In the genomic region with DNA sequence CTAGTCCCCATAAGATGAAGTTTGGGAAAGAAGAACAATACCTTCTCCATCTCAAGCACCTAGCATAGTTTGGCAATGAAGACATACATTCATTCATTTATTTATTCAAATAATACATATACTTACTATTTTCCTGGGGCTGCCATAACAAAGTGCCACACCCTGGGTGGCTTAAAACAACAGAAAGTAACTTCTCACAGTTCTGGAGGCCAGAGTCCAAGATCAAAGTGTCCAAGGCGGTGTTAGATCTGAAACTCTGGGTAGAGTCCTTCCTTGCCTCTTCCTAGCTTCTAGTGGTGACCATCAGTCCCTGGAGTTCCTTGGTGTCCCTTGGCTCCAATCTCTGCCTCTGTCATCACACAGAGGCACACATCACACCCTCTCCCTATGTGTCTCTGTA, we compare ENCODE assay signal across 28 cellular contexts.
"Had no signal": no experiment of that assay in that cellular context is flagged by ENCODE, and none has a peak within 500 bp of the region (broad histone marks: within the 10 kb centered on the region; RNA-seq: fewer than 3 reads in every experiment).

No MANE protein-coding gene starts in this region.

- H3K27me3 ChIP-seq: testis, thyroid gland, upper lobe of left lung, uterus, vagina had no signal

- H3K4me1 Mint-ChIP-seq: stimulated activated effector memory CD8-positive, alpha-beta T cell treated with anti-CD3 and anti-CD28 coated beads, Interleukin-12 subunit alpha, Interleukin-12 subunit beta, amount 100 ng/mL, for 72 hours; stimulated activated naive CD8-positive, alpha-beta T cell treated with anti-CD3 and anti-CD28 coated beads, Interleukin-15, amount 100 ng/mL, for 72 hours had no signal

- H3K9me3 Mint-ChIP-seq: stimulated activated effector memory CD8-positive, alpha-beta T cell treated with anti-CD3 and anti-CD28 coated beads, Interleukin-12 subunit alpha, Interleukin-12 subunit beta, amount 100 ng/mL, for 72 hours; stimulated activated naive CD8-positive, alpha-beta T cell treated with anti-CD3 and anti-CD28 coated beads, Interleukin-15, amount 100 ng/mL, for 72 hours; stimulated activated naive CD8-positive, alpha-beta T cell treated with anti-CD3 and anti-CD28 coated beads, Interleukin-15, Interleukin-2, amounts not matched to agents 100 ng/mL and 50 ng/mL, for 24 hours had no signal

- H3K27ac ChIP-seq: stomach, suprapubic skin, testis, thoracic aorta, thyroid gland, tibial artery, tibial nerve, transverse colon, upper lobe of left lung, upper lobe of right lung, uterus, vagina had no signal

- H3K36me3 ChIP-seq: stomach, suprapubic skin, thoracic aorta, thyroid gland, tibial artery, tibial nerve, transverse colon, upper lobe of left lung, upper lobe of right lung, uterus, vagina had no signal

- H3K4me3 ChIP-seq: stomach, suprapubic skin, testis, thoracic aorta, thyroid gland, tibial artery, tibial nerve, transverse colon, upper lobe of left lung, upper lobe of right lung, uterus, vagina had no signal

- H3K4me3 Mint-ChIP-seq: stimulated activated effector memory CD8-positive, alpha-beta T cell treated with anti-CD3 and anti-CD28 coated beads, Interleukin-12 subunit alpha, Interleukin-12 subunit beta, amount 100 ng/mL, for 72 hours; stimulated activated memory B cell treated with anti-CD40 and anti-IgM and Interleukin-4, amounts not matched to agents 10 μg/mL and 1 μg/mL and 100 μg/mL, for 72 hours; stimulated activated naive B cell treated with anti-CD40 and anti-IgM and Interleukin-4, amounts not matched to agents 10 μg/mL and 1 μg/mL and 100 μg/mL, for 72 hours; stimulated activated naive CD8-positive, alpha-beta T cell treated with anti-CD3 and anti-CD28 coated beads, Interleukin-15, amount 100 ng/mL, for 72 hours; stimulated activated naive CD8-positive, alpha-beta T cell treated with anti-CD3 and anti-CD28 coated beads, Interleukin-15, Interleukin-2, amounts not matched to agents 100 ng/mL and 50 ng/mL, for 24 hours had no signal

- H3K36me3 Mint-ChIP-seq: stimulated activated effector memory CD8-positive, alpha-beta T cell treated with anti-CD3 and anti-CD28 coated beads, Interleukin-12 subunit alpha, Interleukin-12 subunit beta, amount 100 ng/mL, for 72 hours; stimulated activated memory B cell treated with anti-CD40 and anti-IgM and Interleukin-4, amounts not matched to agents 10 μg/mL and 1 μg/mL and 100 μg/mL, for 72 hours; stimulated activated naive B cell treated with anti-CD40 and anti-IgM and Interleukin-4, amounts not matched to agents 10 μg/mL and 1 μg/mL and 100 μg/mL, for 72 hours had no signal

- H3K27ac Mint-ChIP-seq: stimulated activated effector memory CD8-positive, alpha-beta T cell treated with anti-CD3 and anti-CD28 coated beads, Interleukin-12 subunit alpha, Interleukin-12 subunit beta, amount 100 ng/mL, for 72 hours; stimulated activated memory B cell treated with anti-CD40 and anti-IgM and Interleukin-4, amounts not matched to agents 10 μg/mL and 1 μg/mL and 100 μg/mL, for 72 hours; stimulated activated naive B cell treated with anti-CD40 and anti-IgM and Interleukin-4, amounts not matched to agents 10 μg/mL and 1 μg/mL and 100 μg/mL, for 72 hours; stimulated activated naive CD8-positive, alpha-beta T cell treated with anti-CD3 and anti-CD28 coated beads, Interleukin-15, amount 100 ng/mL, for 72 hours; stimulated activated naive CD8-positive, alpha-beta T cell treated with anti-CD3 and anti-CD28 coated beads, Interleukin-15, Interleukin-2, amounts not matched to agents 100 ng/mL and 50 ng/mL, for 24 hours had no signal

- ATAC-seq: stimulated activated effector memory CD8-positive, alpha-beta T cell treated with anti-CD3 and anti-CD28 coated beads, Interleukin-12 subunit alpha, Interleukin-12 subunit beta, amount 100 ng/mL, for 72 hours; stimulated activated memory B cell treated with anti-CD40 and anti-IgM and Interleukin-4, amounts not matched to agents 10 μg/mL and 1 μg/mL and 100 μg/mL, for 72 hours; stimulated activated naive B cell treated with anti-CD40 and anti-IgM and Interleukin-4, amounts not matched to agents 10 μg/mL and 1 μg/mL and 100 μg/mL, for 72 hours; stimulated activated naive CD8-positive, alpha-beta T cell treated with anti-CD3 and anti-CD28 coated beads, Interleukin-15, amount 100 ng/mL, for 72 hours; stimulated activated naive CD8-positive, alpha-beta T cell treated with anti-CD3 and anti-CD28 coated beads, Interleukin-15, Interleukin-2, amounts not matched to agents 100 U/mL and 50 U/mL, for 24 hours; upper lobe of right lung had no signal

- H3K9me3 ChIP-seq: stomach, suprapubic skin, testis, thoracic aorta, thyroid gland, tibial artery, tibial nerve, transverse colon, upper lobe of left lung, upper lobe of right lung, uterus, vagina had no signal

- H3K4me1 ChIP-seq: stomach, suprapubic skin, testis, thyroid gland, tibial artery, tibial nerve, transverse colon, upper lobe of left lung, upper lobe of right lung, uterus, vagina had no signal

- FAIRE-seq: urothelium cell line had no signal

- H3K27me3 Mint-ChIP-seq: stimulated activated naive CD8-positive, alpha-beta T cell treated with anti-CD3 and anti-CD28 coated beads, Interleukin-15, Interleukin-2, amounts not matched to agents 100 ng/mL and 50 ng/mL, for 24 hours had no signal

- DNase-seq: stimulated activated CD4-positive, alpha-beta T cell treated with anti-CD3 and anti-CD28 coated beads, Interleukin-2, amount 100 ng/mL, for 48 hours; stimulated activated CD4-positive, alpha-beta T cell treated with anti-CD3 and anti-CD28 coated beads, Interleukin-4, amount 100 ng/mL, for 1 hour; stimulated activated CD4-positive, alpha-beta T cell treated with anti-CD3 and anti-CD28 coated beads, Interleukin-4, amount 100 ng/mL, for 24 hours; stimulated activated CD4-positive, alpha-beta T cell treated with anti-CD3 and anti-CD28 coated beads, Interleukin-4, amount 100 ng/mL, for 4 hours; stimulated activated CD8-positive, alpha-beta memory T cell treated with anti-CD3 and anti-CD28 coated beads, Interleukin-4, amount 100 ng/mL, for 48 hours; stimulated activated naive B cell treated with anti-CD40 and anti-IgM and Interleukin-4, amounts not matched to agents 10 μg/mL and 1 μg/mL and 100 μg/mL, for 72 hours; stimulated activated naive CD4-positive, alpha-beta T cell; stimulated activated naive CD4-positive, alpha-beta T cell treated with Interleukin-2 at 50 U/mL for 16 hours; stimulated activated naive CD8-positive, alpha-beta T cell treated with anti-CD3 and anti-CD28 coated beads, Interleukin-15, amount 100 ng/mL, for 72 hours; stimulated activated naive CD8-positive, alpha-beta T cell treated with anti-CD3 and anti-CD28 coated beads, Interleukin-15, Interleukin-2, amounts not matched to agents 100 U/mL and 50 U/mL, for 24 hours; stomach; substantia nigra; testis; thyroid gland; tibial artery; transverse colon; trophoblast cell; upper lobe of left lung; upper lobe of right lung; uterus had no signal
